Comparison of ENCODE assay signal across 20 cellular contexts in genomic region chr1:116402333-116402732, GRCh38. TPM values are rescaled to one million over a fixed set of nuclear protein-coding genes. Genes with fewer than 3 reads are reported as not detected.
DNase-seq lines count a peak whose midpoint lies in the region; FAIRE-seq and TF ChIP-seq lines count a peak whose summit lies in the region.
"Had no signal": no experiment of that assay in that cellular context is flagged by ENCODE, and none has a peak within 500 bp of the region (broad histone marks: within the 10 kb centered on the region; RNA-seq: fewer than 3 reads in every experiment).

No MANE protein-coding gene starts in this region.

- H3K27me3 ChIP-seq in PC-9 (ENCODE audit: insufficient read depth, low read depth) (no peaks in the 10 kb centered on the region), astrocyte (ENCODE audit: insufficient read depth, low read length) (no peaks in the 10 kb centered on the region), smooth muscle cell (ENCODE audit: low read depth) (no peaks in the 10 kb centered on the region)
- H3K27me3 ChIP-seq: foreskin keratinocyte, transverse colon had no signal

- peaks cover 91% of the 10 kb centered on the region for H3K36me3 Mint-ChIP-seq in activated naive CD4-positive, alpha-beta T cell treated with anti-CD3 and anti-CD28 coated beads for 36 hours (ENCODE audit: low read depth)
- peaks cover 39% of the 10 kb centered on the region for H3K36me3 Mint-ChIP-seq in astrocyte (ENCODE audit: low read depth, unreplicated experiment)

- H3K9ac ChIP-seq in astrocyte (ENCODE audit: low read length) (no peak overlapping the region), smooth muscle cell (ENCODE audit: low read depth) (no peak overlapping the region)

- H3K79me2 ChIP-seq in PC-9 (ENCODE audit: low read depth): no peaks in the 10 kb centered on the region
- H3K79me2 ChIP-seq in astrocyte (ENCODE audit: insufficient read depth, low read length): no peaks in the 10 kb centered on the region
- H3K79me2 ChIP-seq in smooth muscle cell (ENCODE audit: low read depth): no peaks in the 10 kb centered on the region

- no peaks in the 10 kb centered on the region for H3K9me2 ChIP-seq in PC-9 (ENCODE audit: insufficient read depth)

- H3K36me3 ChIP-seq in PC-9 (ENCODE audit: low read depth) (peaks cover 100% of the 10 kb centered on the region), astrocyte (ENCODE audit: insufficient read depth, low read length) (peaks cover 84% of the 10 kb centered on the region), smooth muscle cell (ENCODE audit: low read depth) (peaks cover 13% of the 10 kb centered on the region)

- no TSS peak for BruUV-seq in PC-9 (replicated peaks; lab: Mats Ljungman, UMichigan)

- H3K4me3 ChIP-seq in PC-9 (no peak overlapping the region), astrocyte (ENCODE audit: insufficient read depth, low read depth, low read length) (no peak overlapping the region), smooth muscle cell (no peak overlapping the region)
- H3K4me3 ChIP-seq: transverse colon had no signal

- H3K9me3 ChIP-seq in PC-9 (ENCODE audit: insufficient read depth, low read depth): no peaks in the 10 kb centered on the region
- H3K9me3 ChIP-seq in astrocyte (ENCODE audit: insufficient read depth, low read depth, low read length): no peaks in the 10 kb centered on the region
- no peaks in the 10 kb centered on the region for H3K9me3 ChIP-seq in smooth muscle cell (replicated peaks; ENCODE audit: low read depth)
- H3K9me3 ChIP-seq: transverse colon had no signal

- no peak overlapping the region for H3K4me3 Mint-ChIP-seq in activated naive CD4-positive, alpha-beta T cell treated with anti-CD3 and anti-CD28 coated beads for 36 hours
- peak overlapping the region; percentile 12 for H3K4me3 Mint-ChIP-seq in astrocyte (ENCODE audit: unreplicated experiment)

- H3K27me3 Mint-ChIP-seq in activated naive CD4-positive, alpha-beta T cell treated with anti-CD3 and anti-CD28 coated beads for 36 hours (ENCODE audit: low read depth): no peaks in the 10 kb centered on the region
- no peaks in the 10 kb centered on the region for H3K27me3 Mint-ChIP-seq in astrocyte (ENCODE audit: low read depth, unreplicated experiment)

- 46% methylated on average over 3 of the region's 3 CpGs for WGBS in smooth muscle cell (ENCODE audit: low lambda C conversion rate)

- H3K27ac ChIP-seq in PC-9 (peak overlapping the region; percentile 16; the same call in 1 of the 2 replicates), astrocyte (ENCODE audit: low read depth, low read length) (no peak overlapping the region), smooth muscle cell (ENCODE audit: low read depth) (no peak overlapping the region)
- H3K27ac ChIP-seq: C4-2B, epithelial cell of prostate, foreskin keratinocyte, transverse colon had no signal

- DNase-seq in activated naive CD4-positive, alpha-beta T cell treated with anti-CD3 and anti-CD28 coated beads for 36 hours: no peak
- DNase-seq in activated naive CD4-positive, alpha-beta T cell treated with Interleukin-2 at 50 U/mL for 16 hours: no peak
- no peak for DNase-seq in PC-9
- no peak for DNase-seq in astrocyte (ENCODE audit: low read depth)
- DNase-seq in smooth muscle cell (lab: John Stamatoyannopoulos, UW; ENCODE audit: unreplicated experiment): no peak
- DNase-seq in NCI-H524 treated with DMSO at 0.1 percent for 48 hours (lab: John Stamatoyannopoulos, UW): no peak
- no peak for DNase-seq in cerebellar cortex (ENCODE audit: low spot score)
- no peak for DNase-seq in NCI-H1092 (lab: John Stamatoyannopoulos, UW)
- DNase-seq: ACHN, cortex of kidney, foreskin keratinocyte, GOT3, left cardiac atrium, MM.1S, NCI-H1694 treated with DMSO at 0.1 percent for 48 hours, NCI-H2227 treated with DMSO at 0.1 percent for 48 hours, transverse colon had no signal

- H3K4me2 ChIP-seq in PC-9 (no peak overlapping the region), astrocyte (ENCODE audit: low read length) (no peak overlapping the region), smooth muscle cell (peak overlapping the region; percentile 49)

- no peak for FAIRE-seq in astrocyte (lab: Jason Lieb, UNC)
- FAIRE-seq: TTC549 had no signal

- intact Hi-C loops in activated naive CD4-positive, alpha-beta T cell treated with anti-CD3 and anti-CD28 coated beads for 36 hours (cut with micrococcal nuclease): no loop called here
- intact Hi-C loops in PC-9 (cut with micrococcal nuclease; ENCODE audit: unreplicated experiment): no loop called here

- CTCF ChIA-PET in activated naive CD4-positive, alpha-beta T cell treated with anti-CD3 and anti-CD28 coated beads for 36 hours (lab: Charles Lee): interaction anchor here (0.6 to 2.0 kb wide), 7 partner anchors 15 to 168 kb away, joined by 3 to 12 read pairs (median 3); no protein-coding TSS in a partner anchor
- CTCF ChIA-PET in PC-9 (lab: Charles Lee): no interaction called here

- no peak overlapping the region for H2AFZ ChIP-seq in PC-9
- H2AFZ ChIP-seq in astrocyte (ENCODE audit: low read depth, low read length): no peak overlapping the region
- no peak overlapping the region for H2AFZ ChIP-seq in smooth muscle cell (ENCODE audit: low read depth)

- H4K20me1 ChIP-seq in PC-9 (ENCODE audit: insufficient read depth) (peaks cover 16% of the 10 kb centered on the region), astrocyte (ENCODE audit: insufficient read depth, low read length) (peaks cover 15% of the 10 kb centered on the region), smooth muscle cell (ENCODE audit: low read depth) (peaks cover 74% of the 10 kb centered on the region)

- H3K4me1 Mint-ChIP-seq in activated naive CD4-positive, alpha-beta T cell treated with anti-CD3 and anti-CD28 coated beads for 36 hours (ENCODE audit: low read depth): peaks cover 19% of the 10 kb centered on the region
- peaks cover 1% of the 10 kb centered on the region for H3K4me1 Mint-ChIP-seq in astrocyte (ENCODE audit: low read depth, unreplicated experiment)

- TF ChIP-seq CTCF in PC-9 (conservative IDR thresholded peaks at IDR 0.05): no peak
- no peak for TF ChIP-seq CTCF in astrocyte (IDR thresholded peaks at IDR 0.05; ENCODE audit: insufficient read depth, low read depth, low read length)
- no peak for TF ChIP-seq CTCF in smooth muscle cell (IDR thresholded peaks at IDR 0.05; ENCODE audit: borderline replicate concordance, insufficient read depth, poor library complexity, severe bottlenecking)

- POLR2A ChIA-PET in PC-9 (lab: Charles Lee; ENCODE audit: unreplicated experiment): no interaction called here

- H3F3A ChIP-seq in PC-9 (ENCODE audit: insufficient read depth, low read depth) (peaks cover 97% of the 10 kb centered on the region), smooth muscle cell (ENCODE audit: low read depth) (peaks cover 14% of the 10 kb centered on the region)

- no peaks in the 10 kb centered on the region for H3K9me3 Mint-ChIP-seq in activated naive CD4-positive, alpha-beta T cell treated with anti-CD3 and anti-CD28 coated beads for 36 hours
- no peaks in the 10 kb centered on the region for H3K9me3 Mint-ChIP-seq in astrocyte (ENCODE audit: unreplicated experiment)

- H3K4me1 ChIP-seq in PC-9 (replicated peaks; ENCODE audit: insufficient read depth) (peaks cover 15% of the 10 kb centered on the region; the same call in 1 of the 2 replicates), astrocyte (ENCODE audit: insufficient read depth, low read length) (no peaks in the 10 kb centered on the region), smooth muscle cell (ENCODE audit: low read depth) (no peaks in the 10 kb centered on the region)
- H3K4me1 ChIP-seq: transverse colon had no signal

- peak overlapping the region; percentile 72 for H3K27ac Mint-ChIP-seq in activated naive CD4-positive, alpha-beta T cell treated with anti-CD3 and anti-CD28 coated beads for 36 hours
- no peak overlapping the region for H3K27ac Mint-ChIP-seq in astrocyte (ENCODE audit: unreplicated experiment)

RNA-seq across cellular contexts. Expression of gene ATP1A1, which starts 29.3 kb away (rescaled TPM):
- 100 to 1,000 TPM; 360 to 370 TPM for total RNA-seq in activated naive CD4-positive, alpha-beta T cell treated with anti-CD3 and anti-CD28 coated beads for 36 hours
- total RNA-seq in PC-9 (2021) (393 and 399 TPM in 2 replicates), astrocyte (317 and 328 TPM in 2 replicates), smooth muscle cell (93.0 and 104 TPM in 2 replicates)
- 75.7 and 96.1 TPM in 2 replicates for polyA plus RNA-seq in smooth muscle cell
